ENCODE assay signal across 8 cellular contexts in the genomic region with DNA sequence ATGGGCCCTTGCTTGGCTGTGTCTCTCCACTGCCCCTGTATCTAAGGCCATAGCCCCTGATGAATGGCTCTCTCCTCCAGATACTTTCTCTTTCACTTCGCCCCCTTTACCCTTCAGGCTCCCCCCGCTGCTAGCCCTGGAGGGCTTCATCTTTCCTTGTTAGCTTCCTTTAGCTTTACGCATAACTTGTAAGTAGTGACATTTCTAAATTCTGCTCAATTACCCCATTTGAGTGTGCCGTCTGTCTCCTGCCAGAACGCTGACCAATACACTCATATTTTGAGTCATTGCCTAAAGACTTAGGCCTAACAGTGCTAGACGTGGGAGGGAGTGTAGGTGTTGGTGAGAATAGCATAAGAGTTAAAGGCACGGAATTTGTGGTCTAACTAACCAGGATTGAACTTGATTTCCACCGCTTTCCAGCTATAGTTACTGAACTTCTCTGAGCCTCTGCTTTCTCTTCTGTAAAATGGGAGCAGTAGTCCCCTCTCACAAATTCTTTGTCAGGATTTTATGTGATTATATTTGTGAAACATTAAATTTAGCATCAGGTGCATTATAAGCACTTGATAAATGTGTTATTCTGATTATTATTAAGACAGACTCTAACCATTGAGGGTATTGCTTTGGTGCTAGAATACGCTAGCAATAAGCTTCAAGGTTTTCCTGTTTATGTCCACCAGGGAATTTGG.
DNase-seq lines count a peak whose midpoint lies in the region; ATAC-seq and TF ChIP-seq lines count a peak whose summit lies in the region.

No MANE protein-coding gene starts in this region.

- no peak for TF ChIP-seq POLR2A in uterus (IDR thresholded peaks at IDR 0.05)

- POLR2A ChIA-PET in activated CD4-positive, alpha-beta memory T cell treated with anti-CD3 and anti-CD28 coated beads for 36 hours (lab: Charles Lee), result interaction anchor here (0.8 to 3.5 kb wide), 12 partner anchors 22 to 180 kb away, joined by 3 to 26 read pairs (median 8); partner anchors contain the start of gene ZFP36L1

- TF ChIP-seq CTCF in mucosa of descending colon (IDR thresholded peaks at IDR 0.05) (no peak), uterus (IDR thresholded peaks at IDR 0.05) (no peak)

- intact Hi-C loops in activated CD4-positive, alpha-beta memory T cell treated with anti-CD3 and anti-CD28 coated beads for 36 hours (cut with micrococcal nuclease), result loop anchor here (1.0 to 5.0 kb wide), 6 partner anchors 22 to 411 kb away; no protein-coding TSS in a partner anchor
- intact Hi-C loops in mucosa of descending colon (cut with DNase I, micrococcal nuclease), result no loop called here
- intact Hi-C loops in uterus (cut with DNase I; ENCODE audit: low total_unique reads), result no loop called here

- no peaks in the 10 kb centered on the region for H3K36me3 Mint-ChIP-seq in activated CD4-positive, alpha-beta memory T cell treated with anti-CD3 and anti-CD28 coated beads for 36 hours

- peak overlapping the region; percentile 71 for H3K27ac Mint-ChIP-seq in activated CD4-positive, alpha-beta memory T cell treated with anti-CD3 and anti-CD28 coated beads for 36 hours

- H3K4me3 Mint-ChIP-seq in activated CD4-positive, alpha-beta memory T cell treated with anti-CD3 and anti-CD28 coated beads for 36 hours, result peak overlapping the region; percentile 24

- H3K36me3 ChIP-seq in mucosa of descending colon (ENCODE audit: low read depth) (no peaks in the 10 kb centered on the region), uterus (no peaks in the 10 kb centered on the region)

- ATAC-seq in GM18508 (IDR thresholded peaks at IDR 0.05; ENCODE audit: insufficient read depth, unreplicated experiment) (peak; percentile 64), HG02623 (IDR thresholded peaks at IDR 0.05; ENCODE audit: unreplicated experiment) (peak; percentile 80), mucosa of descending colon (peak; percentile 46)

- peaks cover 3% of the 10 kb centered on the region for H3K4me1 ChIP-seq in mucosa of descending colon (ENCODE audit: low read depth)
- H3K4me1 ChIP-seq in uterus, result peaks cover 23 to 30% of the 10 kb centered on the region in 2 donors

- H3K9me3 ChIP-seq in mucosa of descending colon, result no peaks in the 10 kb centered on the region
- no peaks in the 10 kb centered on the region for H3K9me3 ChIP-seq in uterus

- H3K27ac ChIP-seq in uterus, result peak overlapping the region; percentile 88 to 94

- CTCF ChIA-PET in activated CD4-positive, alpha-beta memory T cell treated with anti-CD3 and anti-CD28 coated beads for 36 hours (lab: Charles Lee), result interaction anchor here (0.6 to 3.4 kb wide), 13 partner anchors 13 to 416 kb away, joined by 3 to 23 read pairs (median 3); no protein-coding TSS in a partner anchor

- no peaks in the 10 kb centered on the region for H3K9me3 Mint-ChIP-seq in activated CD4-positive, alpha-beta memory T cell treated with anti-CD3 and anti-CD28 coated beads for 36 hours

- H3K4me3 ChIP-seq in mucosa of descending colon (no peak overlapping the region), uterus (no peak overlapping the region)

- H3K27me3 Mint-ChIP-seq in activated CD4-positive, alpha-beta memory T cell treated with anti-CD3 and anti-CD28 coated beads for 36 hours, result no peaks in the 10 kb centered on the region

- no peaks in the 10 kb centered on the region for H3K27me3 ChIP-seq in uterus

- H3K4me1 Mint-ChIP-seq in activated CD4-positive, alpha-beta memory T cell treated with anti-CD3 and anti-CD28 coated beads for 36 hours (ENCODE audit: low read depth), result peaks cover 47% of the 10 kb centered on the region

- peak; percentile 72 for DNase-seq in activated CD4-positive, alpha-beta memory T cell treated with anti-CD3 and anti-CD28 coated beads for 36 hours
- DNase-seq in mucosa of descending colon, result no peak
- peak; percentile 48 to 64 for DNase-seq in uterus
- no peak for DNase-seq in NCI-H1694 treated with DMSO at 0.1 percent for 48 hours (lab: John Stamatoyannopoulos, UW)
- DNase-seq in GF-D8 (lab: John Stamatoyannopoulos, UW), result no peak
- DNase-seq in DMS153 treated with DMSO at 0.1 percent for 48 hours (lab: John Stamatoyannopoulos, UW; ENCODE audit: unreplicated experiment), result no peak

Comparison
In these comparisons a context has a peak if more than half of its experiments do, and no peak if none do; other contexts are left out.
1. DNase-seq: peak in activated CD4-positive, alpha-beta memory T cell treated with anti-CD3 and anti-CD28 coated beads for 36 hours (single experiment) and uterus (2 of 2); none in mucosa of descending colon (0 of 3), NCI-H1694 treated with DMSO at 0.1 percent for 48 hours (single experiment), GF-D8 (single experiment) and DMS153 treated with DMSO at 0.1 percent for 48 hours (single experiment).
2. Peak in every context shown above with its lines, with median percentiles within 50 percentile points of each other: ATAC-seq.